10 cellular contexts compared by ENCODE assay signal in genomic region chrX:40140706-40141499, GRCh38. TPM values are rescaled to one million over a fixed set of nuclear protein-coding genes. Genes with fewer than 3 reads are reported as not detected.
A peak's percentile ranks its signal among the peaks of the same experiment; 100 is the strongest.
DNase-seq lines count a peak whose midpoint lies in the region; ATAC-seq and TF ChIP-seq lines count a peak whose summit lies in the region.
"Had no signal": no experiment of that assay in that cellular context is flagged by ENCODE, and none has a peak within 500 bp of the region (broad histone marks: within the 10 kb centered on the region; RNA-seq: fewer than 3 reads in every experiment).

No MANE protein-coding gene starts in this region.

- peaks cover 15% of the 10 kb centered on the region for H3K4me1 ChIP-seq in DOHH2 (ENCODE audit: control insufficient read depth, low read length)
- peaks cover 7 to 10% of the 10 kb centered on the region in 2 donors for H3K4me1 ChIP-seq in adrenal gland (replicated peaks in 1 of 2)

- DNase-seq in adrenal gland (peak in 5 of 7 donors; percentile 45 to 59 (median 48)), left ventricle myocardium superior (peak; percentile 38), posterior vena cava (ENCODE audit: low spot score) (peak; percentile 85), NCI-H2171 (lab: John Stamatoyannopoulos, UW) (no peak), SHP77 treated with DMSO at 0.1 percent for 48 hours (lab: John Stamatoyannopoulos, UW) (no peak)
- DNase-seq in activated CD4-positive, alpha-beta T cell treated with anti-CD3 and anti-CD28 coated beads, Interleukin-2, amount 50 U/mL, for 1 hour, result no peak
- DNase-seq: activated CD8-positive, alpha-beta memory T cell treated with anti-CD3 and anti-CD28 coated beads, Interleukin-2, amount 50 U/mL, for 4 hours; NCI-H345 had no signal

- H3K27me3 ChIP-seq in DOHH2 (ENCODE audit: control insufficient read depth, low read length) (no peaks in the 10 kb centered on the region), adrenal gland (peaks cover 9% of the 10 kb centered on the region)

- no peaks in the 10 kb centered on the region for H4K20me1 ChIP-seq in DOHH2 (ENCODE audit: control insufficient read depth, insufficient read depth, low read depth, low read length)

- ATAC-seq in left ventricle myocardium superior (peak; percentile 75), HG02885 (IDR thresholded peaks at IDR 0.05; ENCODE audit: poor library complexity, unreplicated experiment) (no peak)

- H3K79me2 ChIP-seq in DOHH2 (ENCODE audit: control insufficient read depth, low read length), result no peaks in the 10 kb centered on the region

- peak overlapping the region; percentile 6; the same call in 1 of the 2 replicates for H3K4me2 ChIP-seq in DOHH2 (ENCODE audit: low read length)

- H3K36me3 ChIP-seq in DOHH2 (ENCODE audit: control insufficient read depth, low read length), result no peaks in the 10 kb centered on the region
- H3K36me3 ChIP-seq in adrenal gland (replicated peaks in 1 of 2), result no peaks in the 10 kb centered on the region

- no peaks in the 10 kb centered on the region for H3F3A ChIP-seq in DOHH2 (ENCODE audit: control insufficient read depth, insufficient read depth)

- no peak for TF ChIP-seq POLR2A in adrenal gland (IDR thresholded peaks at IDR 0.05)

- intact Hi-C loops in adrenal gland (cut with DNase I) (no loop called here), left ventricle myocardium superior (cut with micrococcal nuclease) (no loop called here), posterior vena cava (cut with DNase I) (no loop called here)

- no peak overlapping the region for H3K27ac ChIP-seq in DOHH2 (ENCODE audit: low read depth, low read length)
- peak overlapping the region in 2 of 5 donors; percentile 24 to 72 for H3K27ac ChIP-seq in adrenal gland

- 33 to 45% (median 36%) methylated on average over 5 to 12 of the region's 12 CpGs for WGBS in adrenal gland, 4 donors

- TF ChIP-seq CTCF in DOHH2 (IDR thresholded peaks at IDR 0.05; ENCODE audit: low read depth, low read length, poor library complexity, severe bottlenecking) (no peak), adrenal gland (IDR thresholded peaks at IDR 0.05) (no peak)

- H3K9me3 ChIP-seq in DOHH2 (ENCODE audit: control insufficient read depth, insufficient read depth, low read length), result no peaks in the 10 kb centered on the region
- no peaks in the 10 kb centered on the region for H3K9me3 ChIP-seq in adrenal gland (replicated peaks in 1 of 3)

- no peaks in the 10 kb centered on the region for H3K9me2 ChIP-seq in DOHH2 (replicated peaks; ENCODE audit: control insufficient read depth, low read length)

- H3K4me3 ChIP-seq in DOHH2 (ENCODE audit: low read length) (no peak overlapping the region), adrenal gland (no peak overlapping the region)

RNA-seq across cellular contexts. Expression of gene BCOR, which starts 43.1 kb away (rescaled TPM):
- total RNA-seq in adrenal gland (10 to 100 TPM; 21.7 to 42.9 (median 30.6) TPM), left ventricle myocardium superior (16.4 TPM), posterior vena cava (10 to 100 TPM; 22.8 to 23.7 TPM)
- polyA plus RNA-seq in adrenal gland, result 10 to 100 TPM; 13.7 to 16.0 (median 14.0) TPM

Comparison
In these comparisons a context has a peak if more than half of its experiments do, and no peak if none do; other contexts are left out.
1. DNase-seq: peak in adrenal gland (5 of 7), left ventricle myocardium superior (single experiment) and posterior vena cava (single experiment); none in NCI-H2171 (single experiment), SHP77 treated with DMSO at 0.1 percent for 48 hours (single experiment) and activated CD4-positive, alpha-beta T cell treated with anti-CD3 and anti-CD28 coated beads, Interleukin-2, amount 50 U/mL, for 1 hour (single experiment).